27 cellular contexts compared by ENCODE assay signal in the genomic region with DNA sequence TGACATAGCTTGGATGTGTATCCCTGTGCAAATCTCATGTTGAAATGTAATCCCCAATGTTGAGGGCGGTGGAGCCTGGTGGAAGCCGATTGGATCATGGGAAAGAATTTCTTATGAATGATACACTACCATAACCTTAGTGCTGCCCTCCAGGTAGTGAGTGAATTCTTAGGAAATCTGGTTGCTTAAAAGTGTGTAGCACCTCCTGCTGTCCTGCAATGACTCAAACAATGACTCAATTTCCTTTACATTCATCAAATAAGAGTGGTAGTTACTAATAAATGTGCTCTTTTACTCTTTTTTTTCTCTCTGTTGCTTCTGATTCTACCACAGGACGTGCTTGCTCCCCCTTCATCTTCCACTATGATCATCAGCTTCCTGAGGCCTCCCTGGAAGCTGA.
DNase-seq lines count a peak whose midpoint lies in the region; ATAC-seq and TF ChIP-seq lines count a peak whose summit lies in the region.
"Had no signal": no experiment of that assay in that cellular context is flagged by ENCODE, and none has a peak within 500 bp of the region (broad histone marks: within the 10 kb centered on the region; RNA-seq: fewer than 3 reads in every experiment).

No MANE protein-coding gene starts in this region.

- DNase-seq in A673 (ENCODE audit: low spot score) (peak; percentile 15), HT-29 (ENCODE audit: low spot score) (peak; percentile 9), amniotic epithelial cell (ENCODE audit: low read depth) (peak; percentile 40), epithelial cell of proximal tubule (ENCODE audit: low read depth) (peak; percentile 3), activated gamma-delta T cell (lab: John Stamatoyannopoulos, UW) (no peak), colonic mucosa (no peak)
- no peak for DNase-seq in effector CD8-positive, alpha-beta T cell (lab: John Stamatoyannopoulos, UW)
- DNase-seq: activated CD4-positive, alpha-beta memory T cell treated with anti-CD3 and anti-CD28 coated beads for 36 hours; activated CD8-positive, alpha-beta memory T cell treated with anti-CD3 and anti-CD28 coated beads, Interleukin-2, amount 50 U/mL, for 48 hours; activated naive CD8-positive, alpha-beta T cell treated with anti-CD3 and anti-CD28 coated beads for 36 hours; DMS153; foreskin fibroblast; GDM1; heart right ventricle; NCI-H1092 treated with DMSO at 0.1 percent for 48 hours; NCI-H187; NCI-H526 treated with DMSO at 0.1 percent for 48 hours; pancreas; stimulated activated CD4-positive, alpha-beta T cell treated with anti-CD3 and anti-CD28 coated beads, Interleukin-1b, Interleukin-23, amount 100 ng/mL, for 48 hours; stimulated activated CD8-positive, alpha-beta memory T cell treated with anti-CD3 and anti-CD28 coated beads, Interleukin-4, amount 100 ng/mL, for 48 hours; T-helper 1 cell; tibial artery had no signal

- POLR2A ChIA-PET in A673 (lab: Charles Lee; ENCODE audit: low non-redundant PET), result no interaction called here

- BruUV-seq in A673 (replicated peaks; lab: Mats Ljungman, UMichigan), result no TSS peak

- H3K27ac ChIP-seq in A673 (ENCODE audit: low read depth, low read length, poor library complexity, severe bottlenecking) (no peak overlapping the region), colonic mucosa (no peak overlapping the region)
- H3K27ac ChIP-seq: heart right ventricle, pancreas, SJSA1, tibial artery had no signal

- no peak for ATAC-seq in HG03469 (IDR thresholded peaks at IDR 0.05; ENCODE audit: unreplicated experiment)
- ATAC-seq: activated T-helper 17 cell treated with anti-CD3 and anti-CD28 coated beads, Interleukin-2, amount 50 U/mL, for 72 hours; esophagus mucosa; heart right ventricle; pancreas had no signal

- H3K36me3 ChIP-seq in A673 (ENCODE audit: insufficient read depth, low read length, poor library complexity, severe bottlenecking) (no peaks in the 10 kb centered on the region), colonic mucosa (no peaks in the 10 kb centered on the region)
- H3K36me3 ChIP-seq: heart right ventricle, pancreas, SJSA1, tibial artery had no signal

- CTCF ChIA-PET in A673 (lab: Charles Lee), result no interaction called here

- H3K27me3 ChIP-seq in A673 (replicated peaks; ENCODE audit: insufficient read depth, low read depth, low read length, poor library complexity), result no peaks in the 10 kb centered on the region
- H3K27me3 ChIP-seq in colonic mucosa, result no peaks in the 10 kb centered on the region
- H3K27me3 ChIP-seq: heart right ventricle, pancreas, SJSA1, tibial artery had no signal

- H3K4me3 ChIP-seq in A673 (ENCODE audit: low read depth, low read length, poor library complexity, severe bottlenecking), result no peak overlapping the region
- H3K4me3 ChIP-seq in epithelial cell of proximal tubule (ENCODE audit: low read depth, low read length), result no peak overlapping the region
- H3K4me3 ChIP-seq in colonic mucosa, result no peak overlapping the region
- H3K4me3 ChIP-seq: heart right ventricle, pancreas, SJSA1, smooth muscle cell, tibial artery had no signal

- TF ChIP-seq CTCF in A673 (conservative IDR thresholded peaks at IDR 0.05; ENCODE audit: low read depth, low read length) (no peak), epithelial cell of proximal tubule (conservative IDR thresholded peaks at IDR 0.05; ENCODE audit: low read depth, low read length) (peak; percentile 32), colonic mucosa (IDR thresholded peaks at IDR 0.05) (no peak)

- H3K4me1 ChIP-seq in A673 (ENCODE audit: insufficient read depth, low read length, poor library complexity, severe bottlenecking) (no peaks in the 10 kb centered on the region), colonic mucosa (no peaks in the 10 kb centered on the region)
- H3K4me1 ChIP-seq: heart right ventricle, pancreas, SJSA1 had no signal

- intact Hi-C loops in A673 (cut with micrococcal nuclease; ENCODE audit: unreplicated experiment) (no loop called here), colonic mucosa (cut with DNase I) (no loop called here)

- H3K9ac ChIP-seq in colonic mucosa (ENCODE audit: low read depth in 2 of 2, low read length in 2 of 2), result no peak overlapping the region

- H3K9me3 ChIP-seq in A673 (ENCODE audit: low read depth, low read length, poor library complexity, severe bottlenecking) (no peaks in the 10 kb centered on the region), colonic mucosa (no peaks in the 10 kb centered on the region)
- H3K9me3 ChIP-seq: pancreas, SJSA1, tibial artery had no signal

Comparison
In these comparisons a context has a peak if more than half of its experiments do, and no peak if none do; other contexts are left out.
1. DNase-seq: peak in A673 (single experiment), HT-29 (single experiment), amniotic epithelial cell (single experiment) and epithelial cell of proximal tubule (single experiment); none in activated gamma-delta T cell (single experiment), effector CD8-positive, alpha-beta T cell (single experiment) and colonic mucosa (single experiment).